22 cellular contexts compared by ENCODE assay signal in the genomic region with DNA sequence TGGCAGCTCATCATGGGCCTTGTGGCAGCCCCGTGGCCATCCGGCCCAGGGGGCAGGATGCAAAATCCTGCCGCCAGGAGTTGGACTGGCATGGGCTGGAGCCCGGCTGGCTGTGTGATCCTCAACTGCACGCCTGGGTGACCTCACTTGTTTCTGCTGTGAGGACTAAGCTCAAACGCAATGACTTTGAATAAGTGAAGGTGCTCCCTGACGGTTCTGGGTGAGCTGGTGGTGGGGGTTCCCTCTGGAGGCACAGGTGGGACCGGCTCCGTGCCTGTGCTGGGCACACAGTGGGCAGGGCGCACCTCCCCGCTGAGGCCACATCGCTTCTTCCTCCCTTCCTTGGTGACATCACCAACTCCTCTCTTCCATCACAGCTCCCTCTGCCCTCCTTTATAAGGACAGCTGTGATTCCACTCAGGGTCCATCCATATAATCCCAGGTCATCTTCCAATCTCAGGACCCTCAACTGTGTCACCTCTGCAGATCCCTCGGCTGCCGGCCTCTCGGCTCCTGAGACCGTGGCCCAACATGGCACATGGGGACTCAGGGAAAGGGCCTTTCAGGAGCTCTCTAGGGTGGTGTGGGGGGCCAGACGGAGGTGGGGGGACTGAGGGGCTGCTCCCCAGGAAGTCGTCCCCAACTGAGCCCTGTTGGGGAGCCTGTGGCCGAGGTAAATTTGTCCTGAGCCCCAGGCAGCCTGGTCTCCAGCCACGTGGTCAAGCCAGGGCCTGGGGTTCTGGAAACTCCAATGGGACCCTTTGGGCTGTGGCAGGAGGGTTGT.
A peak's percentile ranks its signal among the peaks of the same experiment; 100 is the strongest.
DNase-seq lines count a peak whose midpoint lies in the region; ATAC-seq, FAIRE-seq and TF ChIP-seq lines count a peak whose summit lies in the region.
"Had no signal": no experiment of that assay in that cellular context is flagged by ENCODE, and none has a peak within 500 bp of the region (broad histone marks: within the 10 kb centered on the region; RNA-seq: fewer than 3 reads in every experiment).

No MANE protein-coding gene starts in this region.

- H3K9ac ChIP-seq in kidney (ENCODE audit: low read length in 2 of 2), result no peak overlapping the region
- H3K9ac ChIP-seq: BLaER1 treated with 17β-estradiol and CSF1 and Interleukin-3, amounts not matched to agents 10 nM and 100 nM had no signal

- FAIRE-seq in kidney (lab: Jason Lieb, UNC), result no peak
- FAIRE-seq: A549, GM12878, GM18507 had no signal

- H3K27me3 ChIP-seq in H7 (ENCODE audit: control insufficient read depth, insufficient read depth, low read length), result no peaks in the 10 kb centered on the region
- H3K27me3 ChIP-seq: BLaER1 treated with 17β-estradiol and CSF1 and Interleukin-3, amounts not matched to agents 10 nM and 100 nM; MG63 had no signal

- ATAC-seq in sciatic nerve, result no peak
- ATAC-seq: GM12878 had no signal

- H3K4me3 Mint-ChIP-seq in Calu3 (ENCODE audit: low read depth, unreplicated experiment), result no peak overlapping the region
- H3K4me3 Mint-ChIP-seq: HFFc6 had no signal

- DNase-seq in activated effector memory CD4-positive, alpha-beta T cell treated with anti-CD3 and anti-CD28 coated beads, Interleukin-2, amount 50 U/mL, for 16 hours, result peak; percentile 52
- DNase-seq in activated effector memory CD4-positive, alpha-beta T cell treated with Interleukin-2 at 50 U/mL for 16 hours, result no peak
- DNase-seq in H7 (peak; percentile 49), kidney (peak; percentile 61), sciatic nerve (ENCODE audit: low spot score) (peak; percentile 37), ecto neural progenitor cell (ENCODE audit: low spot score) (no peak), Calu3 (no peak)
- DNase-seq: GDM1, GOT3, HFFc6, IMR-90, Karpas-422, MG63, NCI-H1092, NCI-H2081 treated with DMSO at 0.1 percent for 48 hours, NCI-H510A, NCI-H774, RPMI8226 had no signal

- H3K4me3 ChIP-seq in H7 (ENCODE audit: insufficient read depth, low read depth, low read length) (no peak overlapping the region), kidney (ENCODE audit: low read length in 2 of 2) (no peak overlapping the region)
- H3K4me3 ChIP-seq: A549; BLaER1 treated with 17β-estradiol and CSF1 and Interleukin-3, amounts not matched to agents 10 nM and 100 nM; GM12878; MG63 had no signal

- CTCF ChIA-PET in Calu3 (lab: Charles Lee), result interaction anchor here (0.6 to 0.7 kb wide), 2 partner anchors 50 to 79 kb away, joined by 4 read pairs; no protein-coding TSS in a partner anchor

- H3K27ac ChIP-seq in kidney (ENCODE audit: low read depth in 2 of 2, low read length in 2 of 2), result no peak overlapping the region
- H3K27ac ChIP-seq: A549; BLaER1 treated with 17β-estradiol and CSF1 and Interleukin-3, amounts not matched to agents 10 nM and 100 nM had no signal

- H3K4me1 ChIP-seq in kidney (ENCODE audit: control insufficient read depth in 1 of 2, insufficient read depth in 1 of 2, low read depth in 1 of 2, low read length in 2 of 2), result no peaks in the 10 kb centered on the region
- H3K4me1 ChIP-seq: A549; BLaER1 treated with 17β-estradiol and CSF1 and Interleukin-3, amounts not matched to agents 10 nM and 100 nM had no signal

- no peaks in the 10 kb centered on the region for H3K4me1 Mint-ChIP-seq in Calu3 (ENCODE audit: low read depth, unreplicated experiment)

- H3K27ac Mint-ChIP-seq in Calu3 (ENCODE audit: unreplicated experiment), result no peak overlapping the region
- H3K27ac Mint-ChIP-seq: HFFc6 had no signal

- no peaks in the 10 kb centered on the region for H3K36me3 ChIP-seq in H7 (replicated peaks; ENCODE audit: control insufficient read depth, insufficient read depth, low read length)
- no peaks in the 10 kb centered on the region for H3K36me3 ChIP-seq in kidney (ENCODE audit: control insufficient read depth in 1 of 2, insufficient read depth in 2 of 2, low read length in 2 of 2)
- H3K36me3 ChIP-seq: BLaER1 treated with 17β-estradiol and CSF1 and Interleukin-3, amounts not matched to agents 10 nM and 100 nM; MG63 had no signal

- BruUV-seq in Calu3 (replicated peaks; lab: Mats Ljungman, UMichigan), result no TSS peak

- no peaks in the 10 kb centered on the region for H3K36me3 Mint-ChIP-seq in Calu3 (ENCODE audit: insufficient read depth, unreplicated experiment)

- peaks cover 27% of the 10 kb centered on the region for H3K27me3 Mint-ChIP-seq in Calu3 (ENCODE audit: unreplicated experiment)

- TF ChIP-seq CTCF in kidney (IDR thresholded peaks at IDR 0.05; ENCODE audit: borderline replicate concordance, extremely low read depth, insufficient read depth), result no peak
- no peak for TF ChIP-seq CTCF in Calu3 (IDR thresholded peaks at IDR 0.05; ENCODE audit: unreplicated experiment)

- no peaks in the 10 kb centered on the region for H3K9me3 Mint-ChIP-seq in Calu3 (ENCODE audit: low read depth, unreplicated experiment)
- H3K9me3 Mint-ChIP-seq: HFFc6 had no signal

- H3K9me3 ChIP-seq in kidney (ENCODE audit: control insufficient read depth in 1 of 2, low read length in 2 of 2), result no peaks in the 10 kb centered on the region
- H3K9me3 ChIP-seq: A549, MG63 had no signal

- intact Hi-C loops in kidney (cut with DNase I) (no loop called here), sciatic nerve (cut with DNase I) (no loop called here), Calu3 (cut with micrococcal nuclease; ENCODE audit: unreplicated experiment) (no loop called here)

Comparison
In these comparisons a context has a peak if more than half of its experiments do, and no peak if none do; other contexts are left out.
1. DNase-seq: peak in activated effector memory CD4-positive, alpha-beta T cell treated with anti-CD3 and anti-CD28 coated beads, Interleukin-2, amount 50 U/mL, for 16 hours (single experiment), H7 (single experiment), kidney (single experiment) and sciatic nerve (single experiment); none in activated effector memory CD4-positive, alpha-beta T cell treated with Interleukin-2 at 50 U/mL for 16 hours (single experiment), ecto neural progenitor cell (single experiment) and Calu3 (single experiment).